In genomic region chr11:85115798-85116197, GRCh38 we compare ENCODE assay signal across 21 cellular contexts.
"Had no signal": no experiment of that assay in that cellular context is flagged by ENCODE, and none has a peak within 500 bp of the region (broad histone marks: within the 10 kb centered on the region; RNA-seq: fewer than 3 reads in every experiment).

No MANE protein-coding gene starts in this region.

- H3K4me3 ChIP-seq: esophagus muscularis mucosa, gastrocnemius medialis, heart right ventricle, suprapubic skin, tibial artery, upper lobe of left lung, uterus had no signal

- H3K36me3 Mint-ChIP-seq: naive thymus-derived CD4-positive, alpha-beta T cell; stimulated activated effector memory CD8-positive, alpha-beta T cell treated with anti-CD3 and anti-CD28 coated beads, Interleukin-12 subunit alpha, Interleukin-12 subunit beta, amount 100 ng/mL, for 72 hours had no signal

- H3K27ac ChIP-seq: epithelial cell of prostate, esophagus muscularis mucosa, gastrocnemius medialis, heart right ventricle, neutrophil, suprapubic skin, tibial artery, upper lobe of left lung, uterus had no signal

- H3K4me1 ChIP-seq: esophagus muscularis mucosa, gastrocnemius medialis, heart right ventricle, suprapubic skin, tibial artery, upper lobe of left lung, uterus had no signal

- H3K27me3 Mint-ChIP-seq: dendritic cell treated with granulocyte-macrophage colony-stimulating factor and Interleukin-4, amounts not matched to agents 40 ng/mL and 50 ng/mL, for 4 days; effector memory CD8-positive, alpha-beta T cell; naive thymus-derived CD4-positive, alpha-beta T cell had no signal

- H3K36me3 ChIP-seq: esophagus muscularis mucosa, gastrocnemius medialis, heart right ventricle, neutrophil, suprapubic skin, tibial artery, upper lobe of left lung, uterus had no signal

- DNase-seq: effector memory CD8-positive, alpha-beta T cell; gastrocnemius medialis; heart right ventricle; kidney; mammary epithelial cell; naive thymus-derived CD4-positive, alpha-beta T cell; nephron progenitor cell; right cardiac atrium; small intestine; stimulated activated CD4-positive, alpha-beta T cell treated with anti-CD3 and anti-CD28 coated beads, Interleukin-4, amount 100 ng/mL, for 1 hour; stimulated activated CD8-positive, alpha-beta memory T cell treated with anti-CD3 and anti-CD28 coated beads, Interleukin-4, amount 100 ng/mL, for 48 hours; stimulated activated naive CD8-positive, alpha-beta T cell treated with anti-CD3 and anti-CD28 coated beads, Interleukin-15, Interleukin-2, amounts not matched to agents 100 U/mL and 50 U/mL, for 24 hours; tibial artery; upper lobe of left lung; uterus had no signal

- H3K27ac Mint-ChIP-seq: dendritic cell treated with granulocyte-macrophage colony-stimulating factor and Interleukin-4, amounts not matched to agents 40 ng/mL and 50 ng/mL, for 4 days; effector memory CD8-positive, alpha-beta T cell; naive thymus-derived CD4-positive, alpha-beta T cell; nephron progenitor cell; stimulated activated effector memory CD8-positive, alpha-beta T cell treated with anti-CD3 and anti-CD28 coated beads, Interleukin-12 subunit alpha, Interleukin-12 subunit beta, amount 100 ng/mL, for 72 hours had no signal

- H3K9me3 Mint-ChIP-seq: nephron progenitor cell had no signal

- H3K9me3 ChIP-seq: esophagus muscularis mucosa, gastrocnemius medialis, heart right ventricle, neutrophil, suprapubic skin, tibial artery, upper lobe of left lung, uterus had no signal

- H3K4me3 Mint-ChIP-seq: dendritic cell treated with granulocyte-macrophage colony-stimulating factor and Interleukin-4, amounts not matched to agents 40 ng/mL and 50 ng/mL, for 4 days; effector memory CD8-positive, alpha-beta T cell; naive thymus-derived CD4-positive, alpha-beta T cell; nephron progenitor cell; stimulated activated effector memory CD8-positive, alpha-beta T cell treated with anti-CD3 and anti-CD28 coated beads, Interleukin-12 subunit alpha, Interleukin-12 subunit beta, amount 100 ng/mL, for 72 hours had no signal

- H3K27me3 ChIP-seq: esophagus muscularis mucosa, gastrocnemius medialis, heart right ventricle, neutrophil, suprapubic skin, tibial artery, upper lobe of left lung, uterus had no signal

- ATAC-seq: effector memory CD8-positive, alpha-beta T cell; gastrocnemius medialis; heart right ventricle; naive thymus-derived CD4-positive, alpha-beta T cell; right cardiac atrium; stimulated activated effector memory CD8-positive, alpha-beta T cell treated with anti-CD3 and anti-CD28 coated beads, Interleukin-12 subunit alpha, Interleukin-12 subunit beta, amount 100 ng/mL, for 72 hours; stimulated activated naive CD8-positive, alpha-beta T cell treated with anti-CD3 and anti-CD28 coated beads, Interleukin-15, Interleukin-2, amounts not matched to agents 100 U/mL and 50 U/mL, for 24 hours had no signal

- H3K4me1 Mint-ChIP-seq: naive thymus-derived CD4-positive, alpha-beta T cell; nephron progenitor cell; stimulated activated effector memory CD8-positive, alpha-beta T cell treated with anti-CD3 and anti-CD28 coated beads, Interleukin-12 subunit alpha, Interleukin-12 subunit beta, amount 100 ng/mL, for 72 hours had no signal
